8 cellular contexts compared by ENCODE assay signal in genomic region chr3:107524214-107525100, GRCh38. TPM values are rescaled to one million over a fixed set of nuclear protein-coding genes. Genes with fewer than 3 reads are reported as not detected.
DNase-seq lines count a peak whose midpoint lies in the region; ATAC-seq and TF ChIP-seq lines count a peak whose summit lies in the region.

No MANE protein-coding gene starts in this region.

- no peak for TF ChIP-seq CTCF in colonic mucosa (IDR thresholded peaks at IDR 0.05)

- H3K27ac ChIP-seq in colonic mucosa: peak overlapping the region; percentile 95

- no peaks in the 10 kb centered on the region for H3K4me1 ChIP-seq in colonic mucosa

- DNase-seq in LoVo (ENCODE audit: low spot score) (peak; percentile 44), colonic mucosa (peak; percentile 61), left kidney (ENCODE audit: low read depth, low spot score) (peak; percentile 85), NCI-H128 (lab: John Stamatoyannopoulos, UW; ENCODE audit: unreplicated experiment) (no peak)
- peak; percentile 47 to 48 for DNase-seq in activated CD4-positive, alpha-beta T cell treated with anti-CD3 and anti-CD28 coated beads for 4 hours
- peak; percentile 23 to 40 for DNase-seq in stimulated activated CD4-positive, alpha-beta T cell treated with anti-CD3 and anti-CD28 coated beads, Interleukin-1b, Interleukin-23, amount 100 ng/mL, for 4 hours (ENCODE audit: low read depth in 2 of 2)

- H3K9me3 ChIP-seq in colonic mucosa: no peaks in the 10 kb centered on the region

- no peaks in the 10 kb centered on the region for H3K27me3 ChIP-seq in colonic mucosa

- ATAC-seq in GM18870 (IDR thresholded peaks at IDR 0.05; ENCODE audit: unreplicated experiment): no peak

- H3K4me3 ChIP-seq in GM08714 (ENCODE audit: low read length) (peak overlapping the region; percentile 90), colonic mucosa (peak overlapping the region; percentile 82)

- intact Hi-C loops in colonic mucosa (cut with DNase I): loop anchor here (10.0 kb wide), 1 partner anchor 260 kb away; no protein-coding TSS in a partner anchor

- peak overlapping the region; percentile 83 to 91 for H3K9ac ChIP-seq in colonic mucosa (ENCODE audit: low read depth in 2 of 2, low read length in 2 of 2)

- H3K36me3 ChIP-seq in colonic mucosa: no peaks in the 10 kb centered on the region

RNA-seq across cellular contexts. Expression of gene BBX, which starts 1.7 kb away (rescaled TPM):
- 10 to 100 TPM; 21.5 to 44.3 TPM for total RNA-seq in colonic mucosa
